ENCODE assay signal across 30 cellular contexts in the genomic region with DNA sequence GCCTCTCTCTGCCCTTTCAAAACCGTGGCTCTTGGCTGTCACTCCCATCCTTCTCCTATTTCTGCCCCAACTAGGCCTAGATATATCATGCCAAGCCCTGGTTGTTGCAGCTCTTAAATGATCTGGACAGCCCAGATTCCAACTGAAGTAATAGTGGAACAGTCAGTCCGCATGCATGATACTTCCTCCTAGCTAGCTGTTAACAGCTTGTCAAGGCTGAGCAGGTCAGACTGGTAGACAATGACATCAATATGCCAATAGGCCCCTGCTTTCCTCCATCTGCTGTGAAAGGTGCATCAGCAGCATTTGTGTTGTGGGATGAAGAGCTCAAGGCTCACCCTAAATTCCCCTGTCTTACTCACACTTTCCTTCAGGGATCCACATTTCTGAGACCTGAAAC.
DNase-seq lines count a peak whose midpoint lies in the region; ATAC-seq, FAIRE-seq and TF ChIP-seq lines count a peak whose summit lies in the region.
"Had no signal": no experiment of that assay in that cellular context is flagged by ENCODE, and none has a peak within 500 bp of the region (broad histone marks: within the 10 kb centered on the region; RNA-seq: fewer than 3 reads in every experiment).

No MANE protein-coding gene starts in this region.

- intact Hi-C loops in gastrocnemius medialis (cut with DNase I; ENCODE audit: low total_unique reads), result no loop called here

- H3K36me3 ChIP-seq in astrocyte (ENCODE audit: insufficient read depth, low read length), result no peaks in the 10 kb centered on the region
- no peaks in the 10 kb centered on the region for H3K36me3 ChIP-seq in gastrocnemius medialis
- H3K36me3 ChIP-seq: BLaER1, heart right ventricle, vagina had no signal

- no peaks in the 10 kb centered on the region for H3K4me1 ChIP-seq in astrocyte (ENCODE audit: insufficient read depth, low read length)
- peaks cover 0 to 6% of the 10 kb centered on the region in 2 donors for H3K4me1 ChIP-seq in gastrocnemius medialis
- H3K4me1 ChIP-seq: BLaER1, heart right ventricle, testis, vagina had no signal

- H3K9me3 Mint-ChIP-seq in astrocyte (ENCODE audit: unreplicated experiment) (peaks cover 7% of the 10 kb centered on the region), HFFc6 (peaks cover 8% of the 10 kb centered on the region)
- H3K9me3 Mint-ChIP-seq: activated naive CD4-positive, alpha-beta T cell treated with anti-CD3 and anti-CD28 coated beads, Interleukin-2, amount 50 U/mL, for 24 hours had no signal

- H3K27ac ChIP-seq in astrocyte (ENCODE audit: low read depth, low read length), result no peak overlapping the region
- peak overlapping the region in 2 of 4 donors; percentile 3 to 44 for H3K27ac ChIP-seq in gastrocnemius medialis
- H3K27ac ChIP-seq: BLaER1, heart right ventricle, RWPE1, skin epidermis, testis, vagina, VCaP had no signal

- H3K27ac Mint-ChIP-seq in astrocyte (ENCODE audit: unreplicated experiment) (peak overlapping the region; percentile 41), HFFc6 (no peak overlapping the region)
- H3K27ac Mint-ChIP-seq: activated naive CD4-positive, alpha-beta T cell treated with anti-CD3 and anti-CD28 coated beads, Interleukin-2, amount 50 U/mL, for 24 hours; activated T-helper 17 cell treated with anti-CD3 and anti-CD28 coated beads, Interleukin-2, amount 50 U/mL, for 72 hours; progenitor cell of endocrine pancreas had no signal

- no peak for FAIRE-seq in astrocyte (lab: Jason Lieb, UNC)
- FAIRE-seq: endometrium had no signal

- H4K20me1 ChIP-seq in astrocyte (ENCODE audit: insufficient read depth, low read length), result no peaks in the 10 kb centered on the region
- H4K20me1 ChIP-seq: BLaER1 had no signal

- no peak overlapping the region for H3K9ac ChIP-seq in astrocyte (ENCODE audit: low read length)
- H3K9ac ChIP-seq: BLaER1 had no signal

- H3K4me3 Mint-ChIP-seq in astrocyte (ENCODE audit: unreplicated experiment) (no peak overlapping the region), HFFc6 (no peak overlapping the region)
- H3K4me3 Mint-ChIP-seq: activated naive CD4-positive, alpha-beta T cell treated with anti-CD3 and anti-CD28 coated beads, Interleukin-2, amount 50 U/mL, for 24 hours; activated T-helper 17 cell treated with anti-CD3 and anti-CD28 coated beads, Interleukin-2, amount 50 U/mL, for 72 hours had no signal

- H3K36me3 Mint-ChIP-seq in astrocyte (ENCODE audit: low read depth, unreplicated experiment), result no peaks in the 10 kb centered on the region
- H3K36me3 Mint-ChIP-seq in HFFc6 (ENCODE audit: low read depth), result peaks cover 8% of the 10 kb centered on the region
- H3K36me3 Mint-ChIP-seq: activated naive CD4-positive, alpha-beta T cell treated with anti-CD3 and anti-CD28 coated beads, Interleukin-2, amount 50 U/mL, for 24 hours had no signal

- TF ChIP-seq CTCF in astrocyte (IDR thresholded peaks at IDR 0.05; ENCODE audit: insufficient read depth, low read depth, low read length) (no peak), gastrocnemius medialis (IDR thresholded peaks at IDR 0.05 in 4 of 5, conservative IDR thresholded peaks at IDR 0.05 in 1 of 5) (no peak), HFFc6 (IDR thresholded peaks at IDR 0.05) (no peak)

- ATAC-seq in gastrocnemius medialis (peak; percentile 91 to 97), HG03520 (IDR thresholded peaks at IDR 0.05; ENCODE audit: unreplicated experiment) (no peak)
- ATAC-seq: activated T-helper 17 cell treated with anti-CD3 and anti-CD28 coated beads, Interleukin-2, amount 50 U/mL, for 72 hours had no signal

- no peak overlapping the region for H2AFZ ChIP-seq in astrocyte (ENCODE audit: low read depth, low read length)

- in situ Hi-C loops in gastrocnemius medialis (cut with MboI; ENCODE audit: low sequenced_read_pairs in 4 of 4), result no loop called here

- H3K9me3 ChIP-seq in astrocyte (ENCODE audit: insufficient read depth, low read depth, low read length) (no peaks in the 10 kb centered on the region), gastrocnemius medialis (no peaks in the 10 kb centered on the region)
- H3K9me3 ChIP-seq: BLaER1, testis, vagina had no signal

- peak; percentile 22 for DNase-seq in HT-29 (ENCODE audit: low spot score)
- DNase-seq in astrocyte (ENCODE audit: low read depth), result no peak
- DNase-seq in left kidney (ENCODE audit: low read depth, low spot score), result peak; percentile 42
- peak; percentile 30 to 34 for DNase-seq in gastrocnemius medialis
- DNase-seq in SKM-1 treated with dmso at 0.1 percent for 144 hours (lab: John Stamatoyannopoulos, UW; ENCODE audit: unreplicated experiment), result no peak
- DNase-seq in HFFc6, result no peak
- no peak for DNase-seq in mesenteric fat pad (ENCODE audit: low spot score)
- DNase-seq: activated CD4-positive, alpha-beta T cell treated with anti-CD3 and anti-CD28 coated beads, Interleukin-2, amount 50 U/mL, for 1 hour; anterior cingulate cortex; dermis blood vessel endothelial cell; DND-41; GOT3; heart right ventricle; left cardiac atrium; midbrain; MV-4-11; NCI-H146; NCI-H2171; stimulated activated CD4-positive, alpha-beta T cell treated with anti-CD3 and anti-CD28 coated beads, Interleukin-2, amount 100 ng/mL, for 24 hours; testis had no signal

- TF ChIP-seq POLR2A in gastrocnemius medialis (IDR thresholded peaks at IDR 0.05), result no peak

- H3K27me3 ChIP-seq in astrocyte (ENCODE audit: insufficient read depth, low read length) (no peaks in the 10 kb centered on the region), gastrocnemius medialis (no peaks in the 10 kb centered on the region)
- H3K27me3 ChIP-seq: BLaER1, heart right ventricle, testis, vagina had no signal

- H3K4me3 ChIP-seq in astrocyte (ENCODE audit: insufficient read depth, low read depth, low read length), result no peak overlapping the region
- H3K4me3 ChIP-seq in gastrocnemius medialis, result no peak overlapping the region
- H3K4me3 ChIP-seq: BLaER1, heart right ventricle, skin epidermis, testis, vagina had no signal

- H3K27me3 Mint-ChIP-seq in astrocyte (ENCODE audit: low read depth, unreplicated experiment), result peaks cover 22% of the 10 kb centered on the region
- H3K27me3 Mint-ChIP-seq in HFFc6 (ENCODE audit: insufficient read depth), result no peaks in the 10 kb centered on the region
- H3K27me3 Mint-ChIP-seq: activated T-helper 17 cell treated with anti-CD3 and anti-CD28 coated beads, Interleukin-2, amount 50 U/mL, for 72 hours; progenitor cell of endocrine pancreas had no signal

- no peak overlapping the region for H3K4me2 ChIP-seq in astrocyte (ENCODE audit: low read length)
- H3K4me2 ChIP-seq: BLaER1 had no signal

- H3K79me2 ChIP-seq in astrocyte (ENCODE audit: insufficient read depth, low read length), result no peaks in the 10 kb centered on the region

- peaks cover 2% of the 10 kb centered on the region for H3K4me1 Mint-ChIP-seq in astrocyte (ENCODE audit: low read depth, unreplicated experiment)
- H3K4me1 Mint-ChIP-seq in HFFc6 (ENCODE audit: low read depth), result peaks cover 1% of the 10 kb centered on the region
- H3K4me1 Mint-ChIP-seq: activated naive CD4-positive, alpha-beta T cell treated with anti-CD3 and anti-CD28 coated beads, Interleukin-2, amount 50 U/mL, for 24 hours had no signal

Comparison
In these comparisons a context has a peak if more than half of its experiments do, and no peak if none do; other contexts are left out.
1. DNase-seq: peak in HT-29 (single experiment), left kidney (single experiment) and gastrocnemius medialis (2 of 2); none in astrocyte (single experiment), SKM-1 treated with dmso at 0.1 percent for 144 hours (single experiment), HFFc6 (single experiment) and mesenteric fat pad (single experiment).